In genomic region chr17:740240-741055, GRCh38 we compare ENCODE assay signal across 1 cellular context.
TF ChIP-seq lines count a peak whose summit lies in the region.

No MANE protein-coding gene starts in this region.

TF ChIP-seq in HepG2, 621 proteins besides CTCF, POLR2A, EP300 and RAD21:
- TF ChIP-seq RBM22 (optimal IDR thresholded peaks at IDR 0.05; ENCODE audit: low read length) (peak; percentile 58), ATM (IDR thresholded peaks at IDR 0.05; ENCODE audit: borderline replicate concordance) (no peak)
